ENCODE assay signal across 8 cellular contexts in the genomic region with DNA sequence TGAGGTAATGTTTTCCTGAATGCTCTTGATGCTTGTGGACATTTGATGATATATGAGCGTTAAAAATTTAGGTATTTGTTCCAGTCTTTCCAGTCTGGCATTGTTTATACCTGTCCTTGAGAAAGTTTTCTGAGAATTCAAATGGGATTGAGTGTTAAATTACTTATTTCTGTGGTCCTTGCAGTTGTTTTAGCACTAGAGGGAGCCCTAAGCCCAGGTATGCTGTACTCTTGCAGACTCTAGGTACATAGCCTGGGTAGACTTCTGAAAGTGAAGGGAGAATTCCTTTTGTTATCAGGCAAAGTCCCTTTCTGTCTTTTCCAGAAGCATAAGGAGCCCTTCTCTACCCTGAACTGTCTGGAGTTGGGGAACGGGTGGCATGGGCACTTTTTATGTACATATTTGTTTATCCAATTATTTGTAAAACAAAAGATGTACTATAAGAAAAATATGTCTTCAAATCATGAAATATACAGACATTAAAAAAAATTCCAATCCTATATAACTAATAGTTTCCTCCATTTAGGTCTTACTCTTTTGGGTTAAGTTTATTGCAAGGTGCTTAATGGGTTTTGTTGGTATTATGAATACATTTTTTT.
DNase-seq lines count a peak whose midpoint lies in the region; ATAC-seq and TF ChIP-seq lines count a peak whose summit lies in the region.

No MANE protein-coding gene starts in this region.

- no peaks in the 10 kb centered on the region for H3K27me3 ChIP-seq in BE2C

- ATAC-seq in GM18499 (IDR thresholded peaks at IDR 0.05; ENCODE audit: insufficient read depth, unreplicated experiment) (peak; percentile 74), HG02884 (IDR thresholded peaks at IDR 0.05; ENCODE audit: unreplicated experiment) (peak; percentile 89), HG03520 (IDR thresholded peaks at IDR 0.05; ENCODE audit: unreplicated experiment) (no peak)

- H3K36me3 ChIP-seq in BE2C: no peaks in the 10 kb centered on the region

- peak; percentile 65 for TF ChIP-seq CTCF in BE2C (IDR thresholded peaks at IDR 0.05; ENCODE audit: low read depth, low read length)
- peak; percentile 71 for TF ChIP-seq CTCF in VCaP (conservative IDR thresholded peaks at IDR 0.05)

- H3K9me3 ChIP-seq in BE2C: no peaks in the 10 kb centered on the region

- H3K27ac ChIP-seq in VCaP: no peak overlapping the region

- no peak overlapping the region for H3K4me3 ChIP-seq in BE2C (ENCODE audit: low read depth, low read length)

- H3K4me1 ChIP-seq in BE2C: no peaks in the 10 kb centered on the region

- DNase-seq in BE2C (peak; percentile 48), NCI-H1694 (lab: John Stamatoyannopoulos, UW) (peak; percentile 12), hepatic stellate cell (ENCODE audit: low spot score) (peak; percentile 12), stromal cell of bone marrow (ENCODE audit: low read depth) (peak; percentile 6)
